Comparison of ENCODE assay signal across 22 cellular contexts in the genomic region with DNA sequence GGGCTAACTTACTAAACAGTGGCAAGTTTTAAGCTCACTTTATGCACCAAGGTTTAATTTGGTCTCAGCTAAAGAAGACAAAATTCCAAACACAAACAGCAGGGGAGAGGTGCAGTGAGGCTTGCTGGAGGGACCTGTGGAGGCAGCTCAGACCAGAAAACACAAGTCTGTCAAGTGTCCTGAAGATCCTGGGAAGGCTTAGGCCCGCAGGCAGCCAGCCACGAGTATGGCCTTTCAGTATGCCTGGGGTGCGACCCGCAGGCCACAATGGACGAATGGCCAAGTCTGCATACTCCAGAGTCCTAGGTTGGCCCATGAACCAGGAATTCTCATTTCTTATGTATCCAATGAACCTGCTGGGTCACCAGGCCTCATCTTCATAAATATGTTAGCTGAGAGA. TPM values are rescaled to one million over a fixed set of nuclear protein-coding genes. Genes with fewer than 3 reads are reported as not detected.
"Had no signal": no experiment of that assay in that cellular context is flagged by ENCODE, and none has a peak within 500 bp of the region (broad histone marks: within the 10 kb centered on the region; RNA-seq: fewer than 3 reads in every experiment).

No MANE protein-coding gene starts in this region.

- H3K9me3 Mint-ChIP-seq: naive thymus-derived CD4-positive, alpha-beta T cell; stimulated activated naive B cell treated with anti-CD40 and anti-IgM and Interleukin-4, amounts not matched to agents 10 μg/mL and 1 μg/mL and 100 μg/mL, for 72 hours; stimulated activated naive CD8-positive, alpha-beta T cell treated with anti-CD3 and anti-CD28 coated beads, Interleukin-15, amount 100 ng/mL, for 72 hours had no signal

- H3K36me3 ChIP-seq: neutrophil, uterus had no signal

- ATAC-seq: heart left ventricle; left lung; lower lobe of right lung; naive thymus-derived CD4-positive, alpha-beta T cell; psoas muscle; right lobe of liver; stimulated activated naive B cell treated with anti-CD40 and anti-IgM and Interleukin-4, amounts not matched to agents 10 μg/mL and 1 μg/mL and 100 μg/mL, for 72 hours; stimulated activated naive CD8-positive, alpha-beta T cell treated with anti-CD3 and anti-CD28 coated beads, Interleukin-15, amount 100 ng/mL, for 72 hours had no signal

- H3K4me3 Mint-ChIP-seq: naive thymus-derived CD4-positive, alpha-beta T cell; stimulated activated naive B cell treated with anti-CD40 and anti-IgM and Interleukin-4, amounts not matched to agents 10 μg/mL and 1 μg/mL and 100 μg/mL, for 72 hours; stimulated activated naive CD8-positive, alpha-beta T cell treated with anti-CD3 and anti-CD28 coated beads, Interleukin-15, amount 100 ng/mL, for 72 hours had no signal

- H3K4me3 ChIP-seq: heart left ventricle, left lung, lower lobe of right lung, psoas muscle, right lobe of liver, thyroid gland, upper lobe of left lung, uterus had no signal

- H3K36me3 Mint-ChIP-seq: stimulated activated naive B cell treated with anti-CD40 and anti-IgM and Interleukin-4, amounts not matched to agents 10 μg/mL and 1 μg/mL and 100 μg/mL, for 72 hours had no signal

- H3K27me3 Mint-ChIP-seq: naive thymus-derived CD4-positive, alpha-beta T cell; stimulated activated naive CD8-positive, alpha-beta T cell treated with anti-CD3 and anti-CD28 coated beads, Interleukin-15, amount 100 ng/mL, for 72 hours had no signal

- H3K4me1 ChIP-seq: left lung, lower lobe of right lung, psoas muscle, right lobe of liver, upper lobe of left lung, uterus had no signal

- H3K27ac ChIP-seq: heart left ventricle, left lung, lower lobe of right lung, neutrophil, psoas muscle, right lobe of liver, thyroid gland, upper lobe of left lung, uterus had no signal

- H3K27ac Mint-ChIP-seq: stimulated activated naive B cell treated with anti-CD40 and anti-IgM and Interleukin-4, amounts not matched to agents 10 μg/mL and 1 μg/mL and 100 μg/mL, for 72 hours had no signal

- DNase-seq: central memory CD4-positive, alpha-beta T cell; heart left ventricle; hippocampal formation; left lung; lower lobe of right lung; mesenchymal stem cell; naive thymus-derived CD4-positive, alpha-beta T cell; psoas muscle; retina; right lobe of liver; stimulated activated CD4-positive, alpha-beta T cell treated with anti-CD3 and anti-CD28 coated beads, Interleukin-4, amount 100 ng/mL, for 1 hour; stimulated activated naive B cell treated with anti-CD40 and anti-IgM and Interleukin-4, amounts not matched to agents 10 μg/mL and 1 μg/mL and 100 μg/mL, for 72 hours; thyroid gland; uterus had no signal

- H3K27me3 ChIP-seq: heart left ventricle, left lung, right lobe of liver, thyroid gland, upper lobe of left lung, uterus had no signal

- H3K9me3 ChIP-seq: heart left ventricle, left lung, lower lobe of right lung, neutrophil, psoas muscle, right lobe of liver, thyroid gland, upper lobe of left lung, uterus had no signal

RNA-seq across cellular contexts. Expression of a gene that starts 9.3 kb away (rescaled TPM):
- total RNA-seq: glomerular endothelial cell, osteoblast, psoas muscle, subcutaneous adipose tissue, uterus had no signal
- polyA plus RNA-seq: neural cell, psoas muscle had no signal

RNA-seq across cellular contexts. Expression of a gene that starts 56.6 kb away (rescaled TPM):
- total RNA-seq: endothelial cell of umbilical vein, glomerular endothelial cell, psoas muscle had no signal
- polyA plus RNA-seq: endothelial cell of umbilical vein; naive thymus-derived CD4-positive, alpha-beta T cell had no signal
